Comparison of ENCODE assay signal across 1 cellular context in the genomic region with DNA sequence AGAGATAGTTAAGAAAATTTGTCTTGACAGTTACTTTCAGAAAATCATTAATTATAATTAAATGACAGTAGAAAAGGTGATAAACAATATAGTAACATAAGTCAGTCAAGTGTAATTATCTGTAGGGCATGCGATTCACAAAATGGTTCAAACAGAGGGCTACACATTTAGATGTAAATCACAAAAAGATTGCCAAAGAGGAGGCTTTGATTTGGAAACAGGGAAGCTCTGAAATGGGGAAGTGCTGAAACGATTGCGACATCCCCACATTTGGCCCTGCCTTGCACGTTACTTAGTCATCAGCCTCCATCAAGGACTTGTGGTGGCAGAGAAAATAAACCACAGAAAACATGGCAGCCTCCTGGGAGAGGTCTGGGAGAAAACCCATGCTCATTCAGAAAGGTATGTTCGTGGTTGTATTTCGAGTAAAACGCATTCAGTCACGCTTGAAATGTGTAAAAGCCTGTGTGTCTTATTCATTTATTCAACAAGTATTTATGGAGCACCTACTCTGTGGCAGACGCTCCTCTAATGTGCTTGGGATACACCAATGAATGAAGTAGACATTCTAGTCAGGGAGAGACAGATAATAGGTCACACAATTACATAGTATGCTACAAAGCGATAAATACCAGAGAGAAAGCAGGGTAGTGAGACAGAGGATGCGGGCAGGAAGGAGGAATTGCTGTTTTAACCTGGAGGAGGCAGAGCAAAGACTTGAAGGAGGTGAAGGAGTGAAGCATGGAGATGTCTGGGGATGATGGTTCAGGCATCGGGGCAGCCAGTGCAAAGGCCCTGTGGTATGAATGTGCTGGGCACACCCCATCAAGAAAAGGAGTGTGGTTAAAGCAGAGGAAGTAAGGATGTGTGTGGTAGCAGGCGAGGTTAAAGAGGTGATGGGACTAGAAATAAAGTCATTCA.
TF ChIP-seq lines count a peak whose summit lies in the region.

No MANE protein-coding gene starts in this region.

TF ChIP-seq in H1, 55 proteins besides CTCF, POLR2A, EP300 and RAD21 (continued from another document):
- no peak for TF ChIP-seq ZNF274 (IDR thresholded peaks at IDR 0.05; ENCODE audit: borderline replicate concordance, extremely low read depth, low read length)
- TF ChIP-seq RNF2 (IDR thresholded peaks at IDR 0.05; ENCODE audit: borderline replicate concordance, low read depth, low read length, missing control alignments, poor library complexity, severe bottlenecking), result no peak
- no peak for TF ChIP-seq TAF1 (IDR thresholded peaks at IDR 0.05; ENCODE audit: low read depth, low read length)
- no peak for TF ChIP-seq JUND (IDR thresholded peaks at IDR 0.05; ENCODE audit: low read length)
- TF ChIP-seq CEBPB (IDR thresholded peaks at IDR 0.05; ENCODE audit: low read depth, low read length), result peak; percentile 99
- peak in 1 of 2 experiments; percentile 68; a peak in 1 of 4 replicates for TF ChIP-seq HDAC2 (IDR thresholded peaks at IDR 0.05; ENCODE audit: borderline replicate concordance in 1 of 2, low read depth in 2 of 2, low read length in 2 of 2)
- TF ChIP-seq SIN3A (conservative IDR thresholded peaks at IDR 0.05 in 1 of 2, IDR thresholded peaks at IDR 0.05 in 1 of 2; ENCODE audit: low read depth in 1 of 2, low read length in 2 of 2), result no peak
- TF ChIP-seq CHD1 (IDR thresholded peaks at IDR 0.05; ENCODE audit: low read depth, low read length), result no peak
- no peak for TF ChIP-seq FOSL1 (IDR thresholded peaks at IDR 0.05; ENCODE audit: insufficient read depth, low read depth, low read length)
- no peak for TF ChIP-seq BRCA1 (IDR thresholded peaks at IDR 0.05; ENCODE audit: low read depth, low read length)
- TF ChIP-seq YY1 (IDR thresholded peaks at IDR 0.05; ENCODE audit: low read depth, low read length), result 0 out of 2 replicates have a peak, but pooled peaks have one; percentile 53
- peak; percentile 94 for TF ChIP-seq KDM1A (IDR thresholded peaks at IDR 0.05; ENCODE audit: borderline replicate concordance, low read length)
- no peak for TF ChIP-seq SRF (IDR thresholded peaks at IDR 0.05; ENCODE audit: low read depth, low read length)
- no peak for TF ChIP-seq BACH1 (IDR thresholded peaks at IDR 0.05; ENCODE audit: low read length)
- TF ChIP-seq RXRA (IDR thresholded peaks at IDR 0.05; ENCODE audit: insufficient read depth, low read depth, low read length), result no peak
- TF ChIP-seq HDAC6 (IDR thresholded peaks at IDR 0.05; ENCODE audit: low read depth, low read length), result no peak
